1 cellular context compared by ENCODE assay signal in genomic region chr4:119103263-119103662, GRCh38.
TF ChIP-seq lines count a peak whose summit lies in the region.

No MANE protein-coding gene starts in this region.

TF ChIP-seq in HEK293, 187 proteins besides CTCF, POLR2A, EP300 and RAD21 (continued from another document and continues in another):
- peak; percentile 67 for TF ChIP-seq ZNF692 (tag by site-specific recombination; IDR thresholded peaks at IDR 0.05)
- no peak for TF ChIP-seq ZSCAN23 (tag by site-specific recombination; IDR thresholded peaks at IDR 0.05)
- TF ChIP-seq ZNF513 (tag by site-specific recombination; IDR thresholded peaks at IDR 0.05): no peak
- TF ChIP-seq OSR2 (tag by site-specific recombination; IDR thresholded peaks at IDR 0.05): no peak
- TF ChIP-seq ZNF585B (tag by site-specific recombination; IDR thresholded peaks at IDR 0.05): no peak
- no peak for TF ChIP-seq EGR2 (tag by site-specific recombination; IDR thresholded peaks at IDR 0.05; ENCODE audit: low read depth)
- no peak for TF ChIP-seq SCRT1 (tag by site-specific recombination; IDR thresholded peaks at IDR 0.05; ENCODE audit: borderline replicate concordance)
- no peak for TF ChIP-seq MEIS1 (CRISPR knock-in tag; IDR thresholded peaks at IDR 0.05; ENCODE audit: borderline replicate concordance)
- TF ChIP-seq ZNF354C (tag by site-specific recombination; IDR thresholded peaks at IDR 0.05; ENCODE audit: borderline replicate concordance, low read depth): no peak
- TF ChIP-seq ZNF555 (tag by site-specific recombination; conservative IDR thresholded peaks at IDR 0.05): no peak
- TF ChIP-seq ZNF10 (tag by site-specific recombination; IDR thresholded peaks at IDR 0.05): no peak
- TF ChIP-seq ZNF558 (tag by site-specific recombination; IDR thresholded peaks at IDR 0.05): no peak; the same call in 1 of the 2 replicates
- no peak for TF ChIP-seq ZNF670 (tag by site-specific recombination; IDR thresholded peaks at IDR 0.05; ENCODE audit: low read depth)
- peak; percentile 37; the same call in 1 of the 2 replicates for TF ChIP-seq ZNF335 (tag by site-specific recombination; conservative IDR thresholded peaks at IDR 0.05)
- TF ChIP-seq KLF1 (tag by site-specific recombination; IDR thresholded peaks at IDR 0.05): no peak
- TF ChIP-seq SP7 (tag by site-specific recombination; IDR thresholded peaks at IDR 0.05): peak; percentile 76
- no peak for TF ChIP-seq ZFP3 (tag by site-specific recombination; IDR thresholded peaks at IDR 0.05; ENCODE audit: low read depth)
- TF ChIP-seq ZNF658 (tag by site-specific recombination; IDR thresholded peaks at IDR 0.05): no peak
- TF ChIP-seq ZNF776 (tag by site-specific recombination; IDR thresholded peaks at IDR 0.05; ENCODE audit: borderline replicate concordance): no peak
- no peak for TF ChIP-seq GLIS1 (tag by site-specific recombination; IDR thresholded peaks at IDR 0.05)
- TF ChIP-seq ZNF544 (tag by site-specific recombination; IDR thresholded peaks at IDR 0.05): no peak
- TF ChIP-seq ZNF404 (tag by site-specific recombination; IDR thresholded peaks at IDR 0.05): no peak
- TF ChIP-seq BCL6B (tag by site-specific recombination; IDR thresholded peaks at IDR 0.05): no peak
- TF ChIP-seq HOXA7 (CRISPR knock-in tag; IDR thresholded peaks at IDR 0.05; ENCODE audit: borderline replicate concordance): no peak
- TF ChIP-seq ZNF529 (tag by site-specific recombination; IDR thresholded peaks at IDR 0.05; ENCODE audit: insufficient replicate concordance): no peak
- TF ChIP-seq ZNF645 (tag by site-specific recombination; IDR thresholded peaks at IDR 0.05): no peak
- no peak for TF ChIP-seq ZNF175 (tag by site-specific recombination; IDR thresholded peaks at IDR 0.05)
- TF ChIP-seq ZNF704 (tag by site-specific recombination; IDR thresholded peaks at IDR 0.05): no peak
- TF ChIP-seq ZNF169 (tag by site-specific recombination; IDR thresholded peaks at IDR 0.05): no peak
- no peak for TF ChIP-seq GFI1B (tag by site-specific recombination; IDR thresholded peaks at IDR 0.05)
- TF ChIP-seq ZNF510 (tag by site-specific recombination; IDR thresholded peaks at IDR 0.05; ENCODE audit: insufficient replicate concordance): no peak
- TF ChIP-seq SETDB1 (IDR thresholded peaks at IDR 0.05; ENCODE audit: insufficient read length, low read length): no peak
- TF ChIP-seq ZNF140 (tag by site-specific recombination; IDR thresholded peaks at IDR 0.05): no peak
- no peak for TF ChIP-seq ZBTB48 (tag by site-specific recombination; IDR thresholded peaks at IDR 0.05)
- peak; percentile 35; the same call in 1 of the 2 replicates for TF ChIP-seq ZFP37 (tag by site-specific recombination; IDR thresholded peaks at IDR 0.05)
- no peak for TF ChIP-seq ZNF16 (tag by site-specific recombination; IDR thresholded peaks at IDR 0.05; ENCODE audit: low read depth)
- TF ChIP-seq KLF10 (tag by site-specific recombination; IDR thresholded peaks at IDR 0.05): 0 out of 2 replicates have a peak, but pooled peaks have one; percentile 14
- TF ChIP-seq ZNF26 (tag by site-specific recombination; IDR thresholded peaks at IDR 0.05): no peak
- no peak for TF ChIP-seq ZNF280D (tag by site-specific recombination; IDR thresholded peaks at IDR 0.05)
- TF ChIP-seq ZNF843 (tag by site-specific recombination; IDR thresholded peaks at IDR 0.05): 0 out of 2 replicates have a peak, but pooled peaks have one; percentile 20
- no peak for TF ChIP-seq ZNF341 (tag by site-specific recombination; IDR thresholded peaks at IDR 0.05; ENCODE audit: low read depth)
- peak; percentile 62; the same call in 1 of the 2 replicates for TF ChIP-seq ZFP69B (tag by site-specific recombination; IDR thresholded peaks at IDR 0.05)
- TF ChIP-seq ZNF350 (tag by site-specific recombination; IDR thresholded peaks at IDR 0.05): no peak
- TF ChIP-seq ZNF324 (tag by site-specific recombination; IDR thresholded peaks at IDR 0.05): 0 out of 2 replicates have a peak, but pooled peaks have one; percentile 53
- TF ChIP-seq ZBTB44 (tag by site-specific recombination; IDR thresholded peaks at IDR 0.05): no peak
- TF ChIP-seq ZNF514 (tag by site-specific recombination; IDR thresholded peaks at IDR 0.05): no peak
- no peak for TF ChIP-seq ZNF549 (tag by site-specific recombination; IDR thresholded peaks at IDR 0.05)
- no peak for TF ChIP-seq ZNF837 (tag by site-specific recombination; IDR thresholded peaks at IDR 0.05)
- TF ChIP-seq ZNF112 (tag by site-specific recombination; IDR thresholded peaks at IDR 0.05): no peak
- no peak for TF ChIP-seq ZNF221 (tag by site-specific recombination; IDR thresholded peaks at IDR 0.05; ENCODE audit: borderline replicate concordance)
- TF ChIP-seq ELK4 (IDR thresholded peaks at IDR 0.05; ENCODE audit: borderline replicate concordance, low read depth, low read length): no peak
- no peak for TF ChIP-seq TRIM28 (IDR thresholded peaks at IDR 0.05; ENCODE audit: borderline replicate concordance, low read length)
- no peak for TF ChIP-seq ZNF416 (tag by site-specific recombination; IDR thresholded peaks at IDR 0.05)
- TF ChIP-seq ZNF626 (tag by site-specific recombination; IDR thresholded peaks at IDR 0.05): no peak
- no peak for TF ChIP-seq ZSCAN30 (tag by site-specific recombination; IDR thresholded peaks at IDR 0.05)
- peak; percentile 60; the same call in 1 of the 2 replicates for TF ChIP-seq KLF17 (tag by site-specific recombination; IDR thresholded peaks at IDR 0.05)
- no peak for TF ChIP-seq ZNF473 (tag by site-specific recombination; IDR thresholded peaks at IDR 0.05)
